Comparison of ENCODE assay signal across 23 cellular contexts in genomic region chr4:2944091-2944482, GRCh38. TPM values are rescaled to one million over a fixed set of nuclear protein-coding genes. Genes with fewer than 3 reads are reported as not detected.
DNase-seq lines count a peak whose midpoint lies in the region; ATAC-seq, FAIRE-seq and TF ChIP-seq lines count a peak whose summit lies in the region.
"Had no signal": no experiment of that assay in that cellular context is flagged by ENCODE, and none has a peak within 500 bp of the region (broad histone marks: within the 10 kb centered on the region; RNA-seq: fewer than 3 reads in every experiment).

No MANE protein-coding gene starts in this region.

- H3K27me3 ChIP-seq in HepG2 (ENCODE audit: control insufficient read depth in 1 of 2, insufficient read depth in 2 of 2, low read length in 2 of 2) (no peaks in the 10 kb centered on the region), upper lobe of right lung (no peaks in the 10 kb centered on the region)
- H3K27me3 ChIP-seq: adrenal gland, colonic mucosa, SJSA1 had no signal

- H3K4me1 ChIP-seq in HepG2 (ENCODE audit: insufficient read depth, low read length) (no peaks in the 10 kb centered on the region), upper lobe of right lung (peaks cover 4% of the 10 kb centered on the region)
- H3K4me1 ChIP-seq: adrenal gland, colonic mucosa, SJSA1 had no signal

- no peaks in the 10 kb centered on the region for H3K79me2 ChIP-seq in HepG2 (ENCODE audit: insufficient read depth, low read length)

- H3K4me3 ChIP-seq in HepG2 (replicated peaks in 1 of 3; ENCODE audit: insufficient read depth in 1 of 3, low read depth in 2 of 3, low read length in 3 of 3), result no peak overlapping the region
- H3K4me3 ChIP-seq in upper lobe of right lung, result no peak overlapping the region
- H3K4me3 ChIP-seq: adrenal gland, colonic mucosa, SJSA1 had no signal

- no peak overlapping the region for H2AFZ ChIP-seq in HepG2 (ENCODE audit: low read length)

- in situ Hi-C loops in HepG2 (cut with HindIII; ENCODE audit: extremely low pct_ligation_motif_present, low pct_unique_long_range_greater_than_20kb), result no loop called here

- FAIRE-seq in HepG2 (lab: Jason Lieb, UNC), result no peak
- FAIRE-seq: endometrium, H54 had no signal

- WGBS in HepG2 (ENCODE audit: low lambda C conversion rate), result 95% methylated on average over 11 of the region's 11 CpGs

- TF ChIP-seq CTCF in HepG2 (CRISPR knock-in tag; IDR thresholded peaks at IDR 0.05), result no peak
- no peak for TF ChIP-seq CTCF in upper lobe of right lung (IDR thresholded peaks at IDR 0.05)

- 0 out of 2 replicates have a peak, but pooled peaks cover 5% of the 10 kb centered on the region for H4K20me1 ChIP-seq in HepG2 (ENCODE audit: insufficient read depth, low read length)

- no peak overlapping the region for H3K4me2 ChIP-seq in HepG2 (ENCODE audit: low read depth, low read length)

- CTCF ChIA-PET in activated naive CD4-positive, alpha-beta T cell treated with anti-CD3 and anti-CD28 coated beads for 36 hours (lab: Charles Lee), result interaction anchor here (2.4 kb wide), 1 partner anchor 12 kb away, joined by 9 read pairs; no protein-coding TSS in a partner anchor
- CTCF ChIA-PET in HepG2 (lab: Yijun Ruan, JAX; ENCODE audit: low intra/inter-chr PET ratio, low total read pairs), result no interaction called here

- H3K36me3 Mint-ChIP-seq in activated naive CD4-positive, alpha-beta T cell treated with anti-CD3 and anti-CD28 coated beads for 36 hours (ENCODE audit: low read depth), result peaks cover 51% of the 10 kb centered on the region

- no peaks in the 10 kb centered on the region for H3K9me3 Mint-ChIP-seq in activated naive CD4-positive, alpha-beta T cell treated with anti-CD3 and anti-CD28 coated beads for 36 hours
- H3K9me3 Mint-ChIP-seq: T-helper 2 cell treated with Interferon-gamma antibody and Interleukin-4, amounts not matched to agents 5 μg/mL and 100 μg/mL, for 36 hours; type B pancreatic cell had no signal

- no peak overlapping the region for H3K27ac ChIP-seq in HepG2 (ENCODE audit: extremely low read length, insufficient read depth, low read length)
- peak overlapping the region; percentile 6 for H3K27ac ChIP-seq in upper lobe of right lung
- H3K27ac ChIP-seq: adrenal gland, C4-2B, colonic mucosa, SJSA1 had no signal

- POLR2A ChIA-PET in HepG2 (lab: Yijun Ruan, JAX), result interaction anchor here (1.3 to 2.6 kb wide), 2 partner anchors 14 to 19 kb away, joined by 3 to 5 read pairs; partner anchors contain the start of genes GRK4 and NOP14

- no peaks in the 10 kb centered on the region for H3K27me3 Mint-ChIP-seq in activated naive CD4-positive, alpha-beta T cell treated with anti-CD3 and anti-CD28 coated beads for 36 hours (ENCODE audit: low read depth)
- H3K27me3 Mint-ChIP-seq: type B pancreatic cell had no signal

- no peak for TF ChIP-seq POLR2A in HepG2 (IDR thresholded peaks at IDR 0.05; ENCODE audit: insufficient read depth in 1 of 2, low read depth in 2 of 2, low read length in 2 of 2)

- H3K4me3 Mint-ChIP-seq in activated naive CD4-positive, alpha-beta T cell treated with anti-CD3 and anti-CD28 coated beads for 36 hours, result no peak overlapping the region
- H3K4me3 Mint-ChIP-seq: T-helper 2 cell treated with Interferon-gamma antibody and Interleukin-4, amounts not matched to agents 5 μg/mL and 100 μg/mL, for 36 hours; type B pancreatic cell had no signal

- TF ChIP-seq RAD21 in HepG2 (CRISPR knock-in tag; IDR thresholded peaks at IDR 0.05), result no peak

- peak overlapping the region; percentile 71 for H3K27ac Mint-ChIP-seq in activated naive CD4-positive, alpha-beta T cell treated with anti-CD3 and anti-CD28 coated beads for 36 hours
- H3K27ac Mint-ChIP-seq: T-helper 2 cell treated with Interferon-gamma antibody and Interleukin-4, amounts not matched to agents 5 μg/mL and 100 μg/mL, for 36 hours; type B pancreatic cell had no signal

- H3K36me3 ChIP-seq in HepG2 (replicated peaks in 1 of 2; ENCODE audit: control insufficient read depth in 1 of 2, insufficient read depth in 2 of 2, low read length in 2 of 2) (peaks cover 57 to 93% of the 10 kb centered on the region in 2 experiments), upper lobe of right lung (peaks cover 97% of the 10 kb centered on the region)

- no peak for ATAC-seq in HepG2
- ATAC-seq in upper lobe of right lung, result no peak
- ATAC-seq: Panc1 had no signal

- TF ChIP-seq EP300 in HepG2 (IDR thresholded peaks at IDR 0.05; ENCODE audit: low read depth in 2 of 2, low read length in 2 of 2), result no peak
- TF ChIP-seq EP300 in HepG2 (CRISPR knock-in tag; IDR thresholded peaks at IDR 0.05; ENCODE audit: borderline replicate concordance), result no peak

- no peak overlapping the region for H3K9ac ChIP-seq in HepG2 (ENCODE audit: insufficient read depth, low read depth, low read length)

- no peak for DNase-seq in activated naive CD4-positive, alpha-beta T cell treated with anti-CD3 and anti-CD28 coated beads for 36 hours
- DNase-seq in activated naive CD4-positive, alpha-beta T cell (lab: John Stamatoyannopoulos, UW), result no peak
- peak; percentile 18 to 30 for DNase-seq in activated T-cell treated with anti-CD3 and anti-CD28 coated beads, Interleukin-2, amount 50 U/mL, for 48 hours
- DNase-seq in HepG2 (ENCODE audit: low spot score) (no peak), upper lobe of right lung (no peak), T1000 (lab: John Stamatoyannopoulos, UW) (no peak), NCI-H1092 (lab: John Stamatoyannopoulos, UW) (no peak), SKM-1 treated with dmso at 0.1 percent for 144 hours (lab: John Stamatoyannopoulos, UW; ENCODE audit: unreplicated experiment) (no peak)
- DNase-seq: colonic mucosa; kidney glomerular epithelial cell; mammary epithelial cell; NCI-H446 treated with DMSO at 0.1 percent for 48 hours; NK-92 treated with Interleukin-12 subunit alpha and Interleukin-12 subunit beta, amount 100 ng/mL, for 24 hours; nucleus accumbens; stimulated activated CD4-positive, alpha-beta T cell treated with anti-CD3 and anti-CD28 coated beads, Interleukin-4, amount 100 ng/mL, for 24 hours had no signal

- intact Hi-C loops in activated naive CD4-positive, alpha-beta T cell treated with anti-CD3 and anti-CD28 coated beads for 36 hours (cut with micrococcal nuclease), result no loop called here
- intact Hi-C loops in HepG2 (cut with micrococcal nuclease; ENCODE audit: unreplicated experiment), result no loop called here
- intact Hi-C loops in upper lobe of right lung (cut with DNase I), result no loop called here

- no peaks in the 10 kb centered on the region for H3K9me3 ChIP-seq in HepG2 (ENCODE audit: low read length)
- no peaks in the 10 kb centered on the region for H3K9me3 ChIP-seq in upper lobe of right lung
- H3K9me3 ChIP-seq: adrenal gland, colonic mucosa, SJSA1 had no signal

- peaks cover 8% of the 10 kb centered on the region for H3K4me1 Mint-ChIP-seq in activated naive CD4-positive, alpha-beta T cell treated with anti-CD3 and anti-CD28 coated beads for 36 hours (ENCODE audit: low read depth)

- BruUV-seq in HepG2 (replicated peaks; lab: Mats Ljungman, UMichigan), result TSS peak; percentile 21

RNA-seq across cellular contexts. Expression of gene NOP14, which starts 19.1 kb away (rescaled TPM):
- 10 to 100 TPM; 48.3 to 55.1 TPM for total RNA-seq in activated naive CD4-positive, alpha-beta T cell treated with anti-CD3 and anti-CD28 coated beads for 36 hours
- total RNA-seq in HepG2 (2016; rRNA removed; fragmentation: Illumina TruSeq; extraction: Trizol), result 47.9 and 63.4 TPM in 2 replicates
- total RNA-seq in HepG2 (2016; cell fraction: cytosol; rRNA removed; fragmentation: Illumina TruSeq; extraction: Trizol; ENCODE audit: low read depth), result 11.5 and 13.9 TPM in 2 replicates
- total RNA-seq in HepG2 (2016; cell fraction: insoluble cytoplasmic fraction; rRNA removed; fragmentation: Illumina TruSeq; extraction: Trizol), result 48.3 and 54.0 TPM in 2 replicates
- total RNA-seq in HepG2 (2016; cell fraction: membrane; rRNA removed; fragmentation: Illumina TruSeq; extraction: Trizol), result 23.0 and 27.1 TPM in 2 replicates
- 25.4 and 26.5 TPM in 2 replicates for total RNA-seq in HepG2 (2016; cell fraction: nucleus; rRNA removed; fragmentation: Illumina TruSeq; extraction: Trizol)
- polyA plus RNA-seq in HepG2 (2011; rRNA removed), result 6.8 and 6.9 TPM in 2 replicates
- polyA plus RNA-seq in HepG2 (2011; cell fraction: cytosol; rRNA removed), result 4.8 and 5.2 TPM in 2 replicates
- 8.6 and 9.1 TPM in 2 replicates for polyA plus RNA-seq in HepG2 (2011; cell fraction: nucleus; rRNA removed)
- 23.7 and 25.5 TPM in 2 replicates for polyA plus RNA-seq in HepG2 (2012)
- 5.0 and 6.7 TPM in 2 replicates for polyA plus RNA-seq in HepG2 (2016; cell fraction: cytosol; fragmentation: Illumina TruSeq; extraction: Trizol; ENCODE audit: low read depth)
- 48.2 and 58.0 TPM in 2 replicates for polyA plus RNA-seq in HepG2 (2016; cell fraction: insoluble cytoplasmic fraction; fragmentation: Illumina TruSeq; extraction: Trizol; ENCODE audit: low read depth)
- polyA plus RNA-seq in HepG2 (2016; cell fraction: membrane; fragmentation: Illumina TruSeq; extraction: Trizol; ENCODE audit: low read depth), result 12.7 and 14.5 TPM in 2 replicates
- polyA plus RNA-seq in HepG2 (2016; cell fraction: nucleus; fragmentation: Illumina TruSeq; extraction: Trizol; ENCODE audit: insufficient read depth, low read depth), result 36.4 and 41.5 TPM in 2 replicates
- polyA minus RNA-seq in HepG2 (2011; rRNA and poly(A)+ RNA removed; ENCODE audit: low replicate concordance), result 7.1 and 9.6 TPM in 2 replicates
- polyA minus RNA-seq in HepG2 (2011; cell fraction: cytosol; rRNA and poly(A)+ RNA removed), result 10.4 and 14.8 TPM in 2 replicates
- 10.0 and 12.2 TPM in 2 replicates for polyA minus RNA-seq in HepG2 (2011; cell fraction: nucleus; rRNA and poly(A)+ RNA removed)
- total RNA-seq in upper lobe of right lung, result 21.4 TPM

RNA-seq across cellular contexts. Expression of gene GRK4, which starts 19.3 kb away (rescaled TPM):
- 1 to 10 TPM; 1.3 to 2.1 TPM for total RNA-seq in activated naive CD4-positive, alpha-beta T cell treated with anti-CD3 and anti-CD28 coated beads for 36 hours
- total RNA-seq in HepG2 (2016; rRNA removed; fragmentation: Illumina TruSeq; extraction: Trizol) (2.0 and 2.5 TPM in 2 replicates), upper lobe of right lung (8.0 TPM)
- 1.9 and 2.1 TPM in 2 replicates for total RNA-seq in HepG2 (2016; cell fraction: cytosol; rRNA removed; fragmentation: Illumina TruSeq; extraction: Trizol; ENCODE audit: low read depth)
- 2.5 and 3.1 TPM in 2 replicates for total RNA-seq in HepG2 (2016; cell fraction: insoluble cytoplasmic fraction; rRNA removed; fragmentation: Illumina TruSeq; extraction: Trizol)
- 4.7 and 4.9 TPM in 2 replicates for total RNA-seq in HepG2 (2016; cell fraction: membrane; rRNA removed; fragmentation: Illumina TruSeq; extraction: Trizol)
- total RNA-seq in HepG2 (2016; cell fraction: nucleus; rRNA removed; fragmentation: Illumina TruSeq; extraction: Trizol), result 1.2 and 1.4 TPM in 2 replicates
- polyA plus RNA-seq in HepG2 (2011; rRNA removed), result 1.6 and 1.8 TPM in 2 replicates
- 1.2 TPM in 2 replicates for polyA plus RNA-seq in HepG2 (2011; cell fraction: cytosol; rRNA removed)
- polyA plus RNA-seq in HepG2 (2011; cell fraction: nucleus; rRNA removed), result 1.2 and 1.3 TPM in 2 replicates
- 1.5 and 1.7 TPM in 2 replicates for polyA plus RNA-seq in HepG2 (2012)
- 2.8 TPM in 2 replicates for polyA plus RNA-seq in HepG2 (2016; cell fraction: cytosol; fragmentation: Illumina TruSeq; extraction: Trizol; ENCODE audit: low read depth)
- 3.0 TPM in 2 replicates for polyA plus RNA-seq in HepG2 (2016; cell fraction: insoluble cytoplasmic fraction; fragmentation: Illumina TruSeq; extraction: Trizol; ENCODE audit: low read depth)
- 4.7 TPM in 2 replicates for polyA plus RNA-seq in HepG2 (2016; cell fraction: membrane; fragmentation: Illumina TruSeq; extraction: Trizol; ENCODE audit: low read depth)
- 2.1 and 2.8 TPM in 2 replicates for polyA plus RNA-seq in HepG2 (2016; cell fraction: nucleus; fragmentation: Illumina TruSeq; extraction: Trizol; ENCODE audit: insufficient read depth, low read depth)
- polyA minus RNA-seq in HepG2 (2011; rRNA and poly(A)+ RNA removed; ENCODE audit: low replicate concordance), result 2.6 and 2.7 TPM in 2 replicates
- polyA minus RNA-seq in HepG2 (2011; cell fraction: cytosol; rRNA and poly(A)+ RNA removed), result 0.88 and 1.4 TPM in 2 replicates
- 1.4 and 3.2 TPM in 2 replicates for polyA minus RNA-seq in HepG2 (2011; cell fraction: nucleus; rRNA and poly(A)+ RNA removed)

Comparison
In these comparisons a context has a peak if more than half of its experiments do, and no peak if none do; other contexts are left out.
1. DNase-seq: peak in activated T-cell treated with anti-CD3 and anti-CD28 coated beads, Interleukin-2, amount 50 U/mL, for 48 hours (2 of 2); none in activated naive CD4-positive, alpha-beta T cell treated with anti-CD3 and anti-CD28 coated beads for 36 hours (single experiment), activated naive CD4-positive, alpha-beta T cell (0 of 4), HepG2 (single experiment), upper lobe of right lung (single experiment), T1000 (single experiment), NCI-H1092 (single experiment) and SKM-1 treated with dmso at 0.1 percent for 144 hours (single experiment).